ENCODE assay signal across 13 cellular contexts in genomic region chr4:84952004-84952403, GRCh38. TPM values are rescaled to one million over a fixed set of nuclear protein-coding genes. Genes with fewer than 3 reads are reported as not detected.
DNase-seq lines count a peak whose midpoint lies in the region; ATAC-seq and TF ChIP-seq lines count a peak whose summit lies in the region.
"Had no signal": no experiment of that assay in that cellular context is flagged by ENCODE, and none has a peak within 500 bp of the region (broad histone marks: within the 10 kb centered on the region; RNA-seq: fewer than 3 reads in every experiment).

No MANE protein-coding gene starts in this region.

- peaks cover 53 to 63% of the 10 kb centered on the region in 2 donors for H3K4me1 ChIP-seq in gastrocnemius medialis
- H3K4me1 ChIP-seq: Caco-2 had no signal

- DNase-seq in H4 (ENCODE audit: low spot score), result peak; percentile 50
- DNase-seq in amniotic epithelial cell (ENCODE audit: low read depth), result peak; percentile 81
- DNase-seq in glomerular visceral epithelial cell (ENCODE audit: extremely low spot score), result peak; percentile 85
- peak; percentile 49 to 55 for DNase-seq in gastrocnemius medialis
- no peak for DNase-seq in COLO668 (lab: John Stamatoyannopoulos, UW; ENCODE audit: unreplicated experiment)
- DNase-seq: activated naive CD8-positive, alpha-beta T cell treated with anti-CD3 and anti-CD28 coated beads, Interleukin-2, amount 50 U/mL, for 24 hours; NCI-H510A treated with DMSO at 0.1 percent for 48 hours; stimulated activated CD4-positive, alpha-beta T cell treated with anti-CD3 and anti-CD28 coated beads, Interleukin-2, amount 100 ng/mL, for 24 hours had no signal

- H3K4me3 ChIP-seq in gastrocnemius medialis, result no peak overlapping the region
- H3K4me3 ChIP-seq: gastroesophageal sphincter had no signal

- no peaks in the 10 kb centered on the region for H3K27me3 ChIP-seq in gastrocnemius medialis
- H3K27me3 ChIP-seq: gastroesophageal sphincter had no signal

- H3K27ac ChIP-seq in gastrocnemius medialis, result peak overlapping the region in 3 of 4 donors; percentile 26 to 70 (median 40)
- H3K27ac ChIP-seq: gastroesophageal sphincter had no signal

- in situ Hi-C loops in gastrocnemius medialis (cut with MboI; ENCODE audit: low sequenced_read_pairs in 4 of 4), result loop anchor here in 1 of 4 donors (25.0 kb wide), 1 partner anchor 115 kb away; no protein-coding TSS in a partner anchor

- TF ChIP-seq CTCF in gastrocnemius medialis (IDR thresholded peaks at IDR 0.05 in 4 of 5, conservative IDR thresholded peaks at IDR 0.05 in 1 of 5), result no peak

- intact Hi-C loops in gastrocnemius medialis (cut with DNase I; ENCODE audit: low total_unique reads), result loop anchor here (10.0 kb wide), 1 partner anchor 873 kb away; no protein-coding TSS in a partner anchor

- no peak for TF ChIP-seq POLR2A in gastrocnemius medialis (IDR thresholded peaks at IDR 0.05)

- H3K9me3 ChIP-seq in gastrocnemius medialis, result no peaks in the 10 kb centered on the region
- H3K9me3 ChIP-seq: Caco-2, gastroesophageal sphincter had no signal

- ATAC-seq in gastrocnemius medialis (peak; percentile 96 to 99), GM21528 (IDR thresholded peaks at IDR 0.05; ENCODE audit: low FRiP score, unreplicated experiment) (no peak), HG02938 (IDR thresholded peaks at IDR 0.05; ENCODE audit: unreplicated experiment) (no peak), HG03196 (IDR thresholded peaks at IDR 0.05; ENCODE audit: unreplicated experiment) (no peak)
- ATAC-seq: activated naive CD8-positive, alpha-beta T cell treated with anti-CD3 and anti-CD28 coated beads, Interleukin-2, amount 50 U/mL, for 24 hours; gastroesophageal sphincter had no signal

- H3K36me3 ChIP-seq in gastrocnemius medialis, result no peaks in the 10 kb centered on the region
- H3K36me3 ChIP-seq: gastroesophageal sphincter had no signal

RNA-seq across cellular contexts. Expression of gene WDFY3, which starts 14.5 kb away (rescaled TPM):
- total RNA-seq in H4 (2014; rRNA removed; shearing (Covaris generic)), result 13.9 and 23.4 TPM in 2 replicates
- total RNA-seq in gastrocnemius medialis, result 10 to 100 TPM; 28.3 to 65.9 (median 36.4) TPM

Comparison
In these comparisons a context has a peak if more than half of its experiments do, and no peak if none do; other contexts are left out.
1. ATAC-seq: peak in gastrocnemius medialis (2 of 2); none in GM21528 (single experiment), HG02938 (single experiment) and HG03196 (single experiment).